ENCODE assay signal across 8 cellular contexts in the genomic region with DNA sequence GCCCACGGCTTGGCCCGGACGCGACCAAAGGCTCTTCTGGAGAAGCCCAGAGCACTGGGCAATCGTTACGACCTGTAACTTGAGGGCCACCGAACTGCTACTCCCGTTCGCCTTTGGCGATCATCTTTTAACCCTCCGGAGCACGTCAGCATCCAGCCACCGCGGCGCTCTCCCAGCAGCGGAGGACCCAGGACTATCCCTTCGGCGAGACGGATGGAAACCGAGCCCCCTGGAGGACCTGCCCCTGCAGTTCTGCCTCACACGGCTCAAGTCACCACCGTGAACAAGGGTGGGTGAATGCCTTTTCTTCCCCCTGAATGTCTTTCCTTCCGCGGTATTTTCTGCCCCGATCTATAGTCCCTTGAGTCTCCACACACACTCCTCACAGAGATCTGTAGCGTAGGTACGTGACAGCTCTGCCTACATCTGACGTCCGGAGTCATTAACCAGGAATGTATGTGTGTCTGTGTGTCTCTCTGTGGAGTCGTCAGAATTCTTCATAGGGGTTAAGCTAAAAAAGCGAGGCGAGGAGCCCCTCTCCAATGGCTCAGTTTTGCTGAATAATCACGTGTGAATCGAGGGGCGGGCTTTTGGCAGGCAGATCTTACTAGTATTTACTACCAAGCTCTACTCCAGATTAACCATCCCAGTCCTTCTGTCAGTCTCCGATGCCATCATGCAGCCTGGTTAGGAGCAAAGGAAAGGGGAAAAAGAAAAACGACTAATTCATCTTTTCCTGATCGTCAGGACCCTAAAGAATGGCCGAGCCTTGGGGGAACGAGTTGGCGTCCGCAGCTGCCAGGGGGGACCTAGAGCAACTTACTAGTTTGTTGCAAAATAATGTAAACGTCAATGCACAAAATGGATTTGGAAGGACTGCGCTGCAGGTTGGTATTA. TPM values are rescaled to one million over a fixed set of nuclear protein-coding genes. Genes with fewer than 3 reads are reported as not detected.
DNase-seq lines count a peak whose midpoint lies in the region; ATAC-seq and TF ChIP-seq lines count a peak whose summit lies in the region.

A gene (plus strand): TSS at position 635 of the 897 bp plus-strand sequence. CDS start 124 bp downstream, at position 759.

- DNase-seq in CD1c-positive myeloid dendritic cell (ENCODE audit: extremely low spot score) = peak; percentile 56
- DNase-seq in NCI-H510A (lab: John Stamatoyannopoulos, UW) = peak; percentile 23
- DNase-seq in activated CD4-positive, alpha-beta T cell treated with anti-CD3 and anti-CD28 coated beads for 4 hours = peak; percentile 39 to 40
- peak; percentile 40 to 81 (median 70) for DNase-seq in dorsolateral prefrontal cortex
- peak; percentile 14 for DNase-seq in stimulated activated CD8-positive, alpha-beta memory T cell treated with anti-CD3 and anti-CD28 coated beads, Interleukin-15, amount 100 ng/mL, for 24 hours (ENCODE audit: low read depth)

- H3K36me3 ChIP-seq in liver (ENCODE audit: control insufficient read depth in 4 of 4, insufficient read depth in 3 of 4, low read depth in 1 of 4, low read length in 3 of 4) = no peaks in the 10 kb centered on the region

- WGBS in liver = under 1% methylated on average over 44 of the region's 44 CpGs

- H3K4me1 ChIP-seq in liver (ENCODE audit: control insufficient read depth in 4 of 4, insufficient read depth in 4 of 4, low read length in 3 of 4) = peaks cover 2 to 18% (median 13%) of the 10 kb centered on the region in 4 donors

- TF ChIP-seq RAD21 in liver (IDR thresholded peaks at IDR 0.05) = no peak

- peak in 4 of 56 donors; percentile 6 to 22 (median 10) for TF ChIP-seq CTCF in dorsolateral prefrontal cortex (IDR thresholded peaks at IDR 0.05 in 54 of 56, conservative IDR thresholded peaks at IDR 0.05 in 2 of 56; ENCODE audit: low read depth in 1 of 56, partially characterized antibody in 56 of 56)
- TF ChIP-seq CTCF in liver (IDR thresholded peaks at IDR 0.05; ENCODE audit: low read depth, low read length, missing input control) = no peak

- peak within 1 kb of the TSS; percentile 88 to 92 for H3K9ac ChIP-seq in liver (ENCODE audit: low read depth in 1 of 2, low read length in 2 of 2)

- no peaks in the 10 kb centered on the region for H3K9me3 ChIP-seq in liver (ENCODE audit: control insufficient read depth in 4 of 4, low read length in 3 of 4)

- H3K27me3 ChIP-seq in dorsolateral prefrontal cortex (peaks cover 0 to 23% (median 0%) of the 10 kb centered on the region in 45 donors), liver (ENCODE audit: control insufficient read depth in 4 of 4, insufficient read depth in 4 of 4, low read length in 3 of 4) (no peaks in the 10 kb centered on the region)

- intact Hi-C loops in dorsolateral prefrontal cortex (cut with DNase I) = loop anchor here (2.0 to 10.0 kb wide), 5 partner anchors 195 to 545 kb away; a partner anchor contains a TSS

- ATAC-seq in GM19351 (IDR thresholded peaks at IDR 0.05; ENCODE audit: unreplicated experiment) (peak; percentile 30), HG03460 (IDR thresholded peaks at IDR 0.05; ENCODE audit: unreplicated experiment) (peak; percentile 28)

- H3K4me3 ChIP-seq in dorsolateral prefrontal cortex (peak within 1 kb of the TSS; percentile 66 to 95 (median 81)), liver (ENCODE audit: low read depth in 1 of 3, low read length in 3 of 3) (peak within 1 kb of the TSS; percentile 74 to 94 (median 84))

- H3K27ac ChIP-seq in dorsolateral prefrontal cortex = peak within 1 kb of the TSS; percentile 57 to 100 (median 98)
- peak within 1 kb of the TSS; percentile 93 to 95 for H3K27ac ChIP-seq in liver (ENCODE audit: low read depth in 1 of 2, low read length in 2 of 2)

TF ChIP-seq in liver, 16 proteins besides CTCF, POLR2A, EP300 and RAD21:
- TF ChIP-seq FOXA2 (IDR thresholded peaks at IDR 0.05) (peak; percentile 8), HNF4A (conservative IDR thresholded peaks at IDR 0.05) (no peak), NR2F2 (IDR thresholded peaks at IDR 0.05) (no peak), HNF4G (IDR thresholded peaks at IDR 0.05) (no peak), TAF1 (conservative IDR thresholded peaks at IDR 0.05) (peak; percentile 86), YY1 (IDR thresholded peaks at IDR 0.05) (peak; percentile 83)
- TF ChIP-seq, protein P1, sequence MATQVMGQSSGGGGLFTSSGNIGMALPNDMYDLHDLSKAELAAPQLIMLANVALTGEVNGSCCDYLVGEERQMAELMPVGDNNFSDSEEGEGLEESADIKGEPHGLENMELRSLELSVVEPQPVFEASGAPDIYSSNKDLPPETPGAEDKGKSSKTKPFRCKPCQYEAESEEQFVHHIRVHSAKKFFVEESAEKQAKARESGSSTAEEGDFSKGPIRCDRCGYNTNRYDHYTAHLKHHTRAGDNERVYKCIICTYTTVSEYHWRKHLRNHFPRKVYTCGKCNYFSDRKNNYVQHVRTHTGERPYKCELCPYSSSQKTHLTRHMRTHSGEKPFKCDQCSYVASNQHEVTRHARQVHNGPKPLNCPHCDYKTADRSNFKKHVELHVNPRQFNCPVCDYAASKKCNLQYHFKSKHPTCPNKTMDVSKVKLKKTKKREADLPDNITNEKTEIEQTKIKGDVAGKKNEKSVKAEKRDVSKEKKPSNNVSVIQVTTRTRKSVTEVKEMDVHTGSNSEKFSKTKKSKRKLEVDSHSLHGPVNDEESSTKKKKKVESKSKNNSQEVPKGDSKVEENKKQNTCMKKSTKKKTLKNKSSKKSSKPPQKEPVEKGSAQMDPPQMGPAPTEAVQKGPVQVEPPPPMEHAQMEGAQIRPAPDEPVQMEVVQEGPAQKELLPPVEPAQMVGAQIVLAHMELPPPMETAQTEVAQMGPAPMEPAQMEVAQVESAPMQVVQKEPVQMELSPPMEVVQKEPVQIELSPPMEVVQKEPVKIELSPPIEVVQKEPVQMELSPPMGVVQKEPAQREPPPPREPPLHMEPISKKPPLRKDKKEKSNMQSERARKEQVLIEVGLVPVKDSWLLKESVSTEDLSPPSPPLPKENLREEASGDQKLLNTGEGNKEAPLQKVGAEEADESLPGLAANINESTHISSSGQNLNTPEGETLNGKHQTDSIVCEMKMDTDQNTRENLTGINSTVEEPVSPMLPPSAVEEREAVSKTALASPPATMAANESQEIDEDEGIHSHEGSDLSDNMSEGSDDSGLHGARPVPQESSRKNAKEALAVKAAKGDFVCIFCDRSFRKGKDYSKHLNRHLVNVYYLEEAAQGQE (IDR thresholded peaks at IDR 0.05) = peak; percentile 76
- TF ChIP-seq, protein P2, sequence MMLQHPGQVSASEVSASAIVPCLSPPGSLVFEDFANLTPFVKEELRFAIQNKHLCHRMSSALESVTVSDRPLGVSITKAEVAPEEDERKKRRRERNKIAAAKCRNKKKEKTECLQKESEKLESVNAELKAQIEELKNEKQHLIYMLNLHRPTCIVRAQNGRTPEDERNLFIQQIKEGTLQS (IDR thresholded peaks at IDR 0.05) = no peak
- TF ChIP-seq, protein P3, sequence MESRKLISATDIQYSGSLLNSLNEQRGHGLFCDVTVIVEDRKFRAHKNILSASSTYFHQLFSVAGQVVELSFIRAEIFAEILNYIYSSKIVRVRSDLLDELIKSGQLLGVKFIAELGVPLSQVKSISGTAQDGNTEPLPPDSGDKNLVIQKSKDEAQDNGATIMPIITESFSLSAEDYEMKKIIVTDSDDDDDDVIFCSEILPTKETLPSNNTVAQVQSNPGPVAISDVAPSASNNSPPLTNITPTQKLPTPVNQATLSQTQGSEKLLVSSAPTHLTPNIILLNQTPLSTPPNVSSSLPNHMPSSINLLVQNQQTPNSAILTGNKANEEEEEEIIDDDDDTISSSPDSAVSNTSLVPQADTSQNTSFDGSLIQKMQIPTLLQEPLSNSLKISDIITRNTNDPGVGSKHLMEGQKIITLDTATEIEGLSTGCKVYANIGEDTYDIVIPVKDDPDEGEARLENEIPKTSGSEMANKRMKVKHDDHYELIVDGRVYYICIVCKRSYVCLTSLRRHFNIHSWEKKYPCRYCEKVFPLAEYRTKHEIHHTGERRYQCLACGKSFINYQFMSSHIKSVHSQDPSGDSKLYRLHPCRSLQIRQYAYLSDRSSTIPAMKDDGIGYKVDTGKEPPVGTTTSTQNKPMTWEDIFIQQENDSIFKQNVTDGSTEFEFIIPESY (IDR thresholded peaks at IDR 0.05) = peak; percentile 29

RNA-seq across cellular contexts. Expression of the gene that starts here (rescaled TPM):
- 10 to 100 TPM in 59 of 120 experiments, 1 to 10 TPM in 61; 3.9 to 24.6 (median 9.9) TPM for total RNA-seq in dorsolateral prefrontal cortex
- 10 to 100 TPM in 1 of 2 donors, 1 to 10 TPM in 1; 2.6 to 27.4 TPM for total RNA-seq in liver
- 1 to 10 TPM; 1.9 to 5.8 TPM for polyA plus RNA-seq in liver

Comparison
In these comparisons a context has a peak if more than half of its experiments do, and no peak if none do; other contexts are left out.
1. Peak in every context shown above with its lines: DNase-seq, ATAC-seq, H3K4me3 ChIP-seq and H3K27ac ChIP-seq.
2. DNase-seq: peak in every context shown above with its lines; median percentile 70 in dorsolateral prefrontal cortex; 56 in CD1c-positive myeloid dendritic cell; 40 in activated CD4-positive, alpha-beta T cell treated with anti-CD3 and anti-CD28 coated beads for 4 hours; 23 in NCI-H510A; 14 in stimulated activated CD8-positive, alpha-beta memory T cell treated with anti-CD3 and anti-CD28 coated beads, Interleukin-15, amount 100 ng/mL, for 24 hours.